8 cellular contexts compared by ENCODE assay signal in the genomic region with DNA sequence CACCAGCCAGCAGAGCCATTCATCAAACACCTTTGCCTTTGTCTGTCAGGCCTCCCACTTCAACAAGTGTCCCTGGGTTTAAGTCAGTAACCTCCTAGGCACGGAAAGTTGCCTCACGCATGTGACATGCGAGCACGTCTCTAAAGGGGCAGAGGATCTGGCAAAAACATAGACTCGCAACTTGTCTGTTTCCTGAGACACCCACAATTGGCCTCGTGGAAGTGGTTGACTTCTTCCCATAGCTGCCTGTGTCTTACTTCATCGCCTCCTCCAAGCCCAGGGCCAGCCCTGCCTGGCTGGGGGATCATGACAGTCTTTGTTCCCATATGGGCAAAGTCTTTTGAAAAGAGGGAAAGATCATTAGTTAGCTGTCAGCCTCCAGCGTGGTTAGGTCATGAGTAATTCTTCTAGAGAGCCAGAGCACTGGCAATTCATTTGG. TPM values are rescaled to one million over a fixed set of nuclear protein-coding genes. Genes with fewer than 3 reads are reported as not detected.
DNase-seq lines count a peak whose midpoint lies in the region; ATAC-seq, FAIRE-seq and TF ChIP-seq lines count a peak whose summit lies in the region.

No MANE protein-coding gene starts in this region.

- ATAC-seq in A549: no peak
- ATAC-seq in HG03378 (IDR thresholded peaks at IDR 0.05; ENCODE audit: unreplicated experiment): no peak
- no peak for ATAC-seq in GM18909 (IDR thresholded peaks at IDR 0.05; ENCODE audit: poor library complexity, unreplicated experiment)

- peak overlapping the region; percentile 74 to 82 for H3K27ac ChIP-seq in A549
- H3K27ac ChIP-seq in esophagus (ENCODE audit: low read depth in 2 of 2, low read length in 1 of 2): peak overlapping the region; percentile 97
- H3K27ac ChIP-seq in neural progenitor cell: no peak overlapping the region
- no peak overlapping the region for H3K27ac ChIP-seq in CD8-positive, alpha-beta memory T cell (ENCODE audit: low read depth, low read length)

- no peaks in the 10 kb centered on the region for H3K36me3 Mint-ChIP-seq in neural progenitor cell
- H3K36me3 Mint-ChIP-seq in CD8-positive, alpha-beta memory T cell: no peaks in the 10 kb centered on the region

- H3K4me1 ChIP-seq in A549: peaks cover 51% of the 10 kb centered on the region
- peaks cover 0 to 14% of the 10 kb centered on the region in 2 donors for H3K4me1 ChIP-seq in esophagus (ENCODE audit: control insufficient read depth in 2 of 2, insufficient read depth in 2 of 2, low read length in 1 of 2)
- H3K4me1 ChIP-seq in neural progenitor cell: peaks cover 22% of the 10 kb centered on the region
- no peaks in the 10 kb centered on the region for H3K4me1 ChIP-seq in CD8-positive, alpha-beta memory T cell (ENCODE audit: insufficient read depth, low read length)

- H3K9me3 Mint-ChIP-seq in neural progenitor cell: peaks cover 4% of the 10 kb centered on the region
- no peaks in the 10 kb centered on the region for H3K9me3 Mint-ChIP-seq in CD8-positive, alpha-beta memory T cell

- H3K4me3 Mint-ChIP-seq in neural progenitor cell: no peak overlapping the region
- no peak overlapping the region for H3K4me3 Mint-ChIP-seq in CD8-positive, alpha-beta memory T cell

- peaks cover 13% of the 10 kb centered on the region for H3K27me3 Mint-ChIP-seq in neural progenitor cell (ENCODE audit: insufficient read depth, low read depth)
- H3K27me3 Mint-ChIP-seq in CD8-positive, alpha-beta memory T cell: peaks cover 7 to 16% of the 10 kb centered on the region in 2 donors

- H3K4me2 ChIP-seq in A549: peak overlapping the region; percentile 81
- no peak overlapping the region for H3K4me2 ChIP-seq in neural progenitor cell

- no peaks in the 10 kb centered on the region for H4K20me1 ChIP-seq in neural progenitor cell (ENCODE audit: low read depth)

- peaks cover 6% of the 10 kb centered on the region for H3F3A ChIP-seq in neural progenitor cell (ENCODE audit: low read depth)

- peak overlapping the region; percentile 57 for H3K27ac Mint-ChIP-seq in neural progenitor cell
- peak overlapping the region in 1 of 8 donors; percentile 81 for H3K27ac Mint-ChIP-seq in CD8-positive, alpha-beta memory T cell

- TF ChIP-seq RAD21 in A549 (conservative IDR thresholded peaks at IDR 0.05 in 1 of 2, IDR thresholded peaks at IDR 0.05 in 1 of 2): no peak

- WGBS in A549 (ENCODE audit: missing lambda C conversion rate): 75% methylated on average over 8 of the region's 8 CpGs
- WGBS in esophagus, 2 donors: 32 to 54% methylated on average over 8 of the region's 8 CpGs

- no peak for TF ChIP-seq POLR2A in A549 (IDR thresholded peaks at IDR 0.05; ENCODE audit: low read length)
- no peak for TF ChIP-seq POLR2A in NB4 (IDR thresholded peaks at IDR 0.05; ENCODE audit: extremely low read depth, insufficient read length)

- H2AFZ ChIP-seq in neural progenitor cell (replicated peaks): no peak overlapping the region

- CTCF ChIA-PET in A549 (lab: Yijun Ruan, JAX): interaction anchor here (0.6 to 7.7 kb wide), 16 partner anchors 9 to 744 kb away, joined by 3 to 127 read pairs (median 4); no protein-coding TSS in a partner anchor
- CTCF ChIA-PET in CD8-positive, alpha-beta memory T cell (lab: Charles Lee): interaction anchor here (1.3 to 8.1 kb wide), 8 partner anchors 8 to 750 kb away, joined by 3 to 76 read pairs (median 4); no protein-coding TSS in a partner anchor

- POLR2A ChIA-PET in A549 (lab: Yijun Ruan, JAX): no interaction called here
- POLR2A ChIA-PET in CD8-positive, alpha-beta memory T cell (lab: Charles Lee): interaction anchor here (0.6 kb wide), 1 partner anchor 478 kb away, joined by 3 read pairs; no protein-coding TSS in a partner anchor

- H3K27me3 ChIP-seq in esophagus (ENCODE audit: control insufficient read depth in 1 of 2, insufficient read depth in 2 of 2, low read length in 2 of 2) (no peaks in the 10 kb centered on the region), neural progenitor cell (no peaks in the 10 kb centered on the region)
- no peaks in the 10 kb centered on the region for H3K27me3 ChIP-seq in CD8-positive, alpha-beta memory T cell (ENCODE audit: insufficient read depth, low read length, poor library complexity, severe bottlenecking)

- TF ChIP-seq EP300 in A549 (IDR thresholded peaks at IDR 0.05): no peak

- no peaks in the 10 kb centered on the region for H3K79me2 ChIP-seq in neural progenitor cell (ENCODE audit: low read depth)

- FAIRE-seq in A549 (lab: Jason Lieb, UNC): no peak

- H3K4me3 ChIP-seq in A549: no peak overlapping the region
- no peak overlapping the region for H3K4me3 ChIP-seq in NB4 (ENCODE audit: low read depth, low read length)
- peak overlapping the region in 1 of 2 donors; percentile 13 for H3K4me3 ChIP-seq in esophagus (ENCODE audit: low read depth in 1 of 2, low read length in 2 of 2)
- no peak overlapping the region for H3K4me3 ChIP-seq in neural progenitor cell
- H3K4me3 ChIP-seq in CD8-positive, alpha-beta memory T cell (ENCODE audit: low read length): no peak overlapping the region

- H3K9me3 ChIP-seq in A549 (no peaks in the 10 kb centered on the region), esophagus (ENCODE audit: control insufficient read depth in 2 of 2, insufficient read depth in 1 of 2, low read depth in 1 of 2, low read length in 1 of 2) (no peaks in the 10 kb centered on the region), neural progenitor cell (ENCODE audit: low read depth) (no peaks in the 10 kb centered on the region)
- no peaks in the 10 kb centered on the region for H3K9me3 ChIP-seq in CD8-positive, alpha-beta memory T cell (ENCODE audit: low read length)

- H3K36me3 ChIP-seq in esophagus (ENCODE audit: control insufficient read depth in 2 of 2, insufficient read depth in 2 of 2, low read length in 1 of 2) (no peaks in the 10 kb centered on the region), neural progenitor cell (no peaks in the 10 kb centered on the region)
- H3K36me3 ChIP-seq in CD8-positive, alpha-beta memory T cell (ENCODE audit: insufficient read depth, low read length): no peaks in the 10 kb centered on the region

- H3K9ac ChIP-seq in neural progenitor cell: no peak overlapping the region

- H3K4me1 Mint-ChIP-seq in neural progenitor cell: peaks cover 59% of the 10 kb centered on the region
- peaks cover 10 to 30% (median 25%) of the 10 kb centered on the region in 3 donors for H3K4me1 Mint-ChIP-seq in CD8-positive, alpha-beta memory T cell

- no peak for TF ChIP-seq CTCF in A549 (IDR thresholded peaks at IDR 0.05)
- TF ChIP-seq CTCF in NB4 (IDR thresholded peaks at IDR 0.05; ENCODE audit: low read depth, low read length): no peak
- TF ChIP-seq CTCF in neural progenitor cell (IDR thresholded peaks at IDR 0.05): no peak

- no peak for DNase-seq in A549 (ENCODE audit: low read depth in 1 of 2, low spot score in 1 of 2)
- peak; percentile 20 for DNase-seq in NB4 (ENCODE audit: low read depth)
- no peak for DNase-seq in neural progenitor cell (ENCODE audit: low spot score)
- no peak for DNase-seq in CD8-positive, alpha-beta memory T cell
- no peak for DNase-seq in DMS79 treated with DMSO at 0.1 percent for 48 hours (lab: John Stamatoyannopoulos, UW)

TF ChIP-seq in A549, 52 proteins besides CTCF, POLR2A, EP300 and RAD21:
- TF ChIP-seq MAZ (IDR thresholded peaks at IDR 0.05; ENCODE audit: borderline replicate concordance, low read depth, low read length) (no peak), GATA3 (IDR thresholded peaks at IDR 0.05; ENCODE audit: borderline replicate concordance) (no peak), EHMT2 (IDR thresholded peaks at IDR 0.05; ENCODE audit: low read depth) (no peak), ELK1 (IDR thresholded peaks at IDR 0.05; ENCODE audit: low read depth, low read length) (no peak), CBX2 (IDR thresholded peaks at IDR 0.05; ENCODE audit: borderline replicate concordance, low read depth) (no peak)
- TF ChIP-seq, protein P1, sequence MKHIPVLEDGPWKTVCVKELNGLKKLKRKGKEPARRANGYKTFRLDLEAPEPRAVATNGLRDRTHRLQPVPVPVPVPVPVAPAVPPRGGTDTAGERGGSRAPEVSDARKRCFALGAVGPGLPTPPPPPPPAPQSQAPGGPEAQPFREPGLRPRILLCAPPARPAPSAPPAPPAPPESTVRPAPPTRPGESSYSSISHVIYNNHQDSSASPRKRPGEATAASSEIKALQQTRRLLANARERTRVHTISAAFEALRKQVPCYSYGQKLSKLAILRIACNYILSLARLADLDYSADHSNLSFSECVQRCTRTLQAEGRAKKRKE (CRISPR knock-in tag; IDR thresholded peaks at IDR 0.05; ENCODE audit: low read depth): no peak

RNA-seq across cellular contexts. Expression of gene GLRX, which starts 35.5 kb away (rescaled TPM):
- polyA plus RNA-seq in A549 (2011; rRNA removed) (329 and 381 TPM in 2 replicates), A549 (2017; fragmentation: RNase III; extraction: RNeasy Plus Mini Kit Qiagen cat#74134 plus additional on column Dnase treatment) (96.4 to 113 TPM (median 106 TPM) in 3 replicates), esophagus (10 to 100 TPM in 1 of 2 donors, 1 to 10 TPM in 1; 5.6 to 11.1 TPM)
- 165 and 222 TPM in 2 replicates for polyA plus RNA-seq in A549 (2012; cell fraction: cytosol; rRNA removed)
- polyA plus RNA-seq in A549 (2012; cell fraction: nucleus; rRNA removed): 49.6 and 81.8 TPM in 2 replicates
- polyA minus RNA-seq in A549 (2011; rRNA and poly(A)+ RNA removed): 97.8 and 196 TPM in 2 replicates
- 15.1 and 21.0 TPM in 2 replicates for total RNA-seq in neural progenitor cell (ENCODE audit: low replicate concordance)
- total RNA-seq in CD8-positive, alpha-beta memory T cell: 10 to 100 TPM; 22.2 to 25.0 TPM
- polyA plus RNA-seq in CD8-positive, alpha-beta memory T cell: 240 TPM

Comparison
In these comparisons a context has a peak if more than half of its experiments do, and no peak if none do; other contexts are left out.
1. H3K27ac ChIP-seq: peak in A549 (2 of 2) and esophagus (2 of 2); none in neural progenitor cell (single experiment) and CD8-positive, alpha-beta memory T cell (single experiment).
2. RNA of gene GLRX, which starts 35.5 kb away (polyA plus RNA-seq): 49.6 to 381 TPM in A549 and 240 TPM in CD8-positive, alpha-beta memory T cell (single experiment); 5.6 to 11.1 TPM in esophagus; every median in the first group is over 4 times any median in the second.